Comparison of ENCODE assay signal across 8 cellular contexts in the genomic region with DNA sequence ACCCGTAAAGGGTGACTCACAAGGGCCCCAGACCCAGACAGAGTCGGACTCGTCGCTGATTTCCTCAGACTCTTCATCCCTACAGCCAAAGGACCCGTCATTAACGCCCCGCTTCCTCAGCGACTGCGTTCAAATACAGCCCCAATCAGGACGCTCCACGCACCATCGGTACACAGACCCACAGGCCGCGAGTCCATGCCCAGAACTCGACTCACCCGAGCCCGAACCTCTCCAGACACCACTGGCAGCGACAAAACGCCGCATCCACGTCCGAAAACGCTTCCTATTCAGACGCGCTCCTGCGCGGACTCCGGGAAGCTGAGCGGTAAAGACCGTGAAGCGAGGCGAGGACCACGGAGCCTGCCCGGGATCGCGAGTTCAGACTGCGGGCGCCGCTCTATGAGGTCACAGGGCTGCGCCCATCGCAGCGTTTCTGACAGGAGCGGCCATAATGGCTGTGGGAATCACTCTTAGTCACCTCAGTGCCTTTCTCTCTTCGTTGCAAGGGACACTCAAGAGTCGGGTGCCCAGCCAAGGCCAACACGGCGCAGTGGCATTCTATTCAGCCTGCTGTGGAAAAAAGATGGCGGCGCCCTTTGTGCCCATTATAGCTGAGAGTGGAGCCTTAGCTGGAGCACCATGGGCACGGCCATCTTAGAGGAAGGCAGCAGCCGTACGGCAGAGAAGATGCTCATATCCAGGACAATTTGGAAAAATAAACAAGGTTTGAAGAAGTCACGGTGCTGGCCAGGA. TPM values are rescaled to one million over a fixed set of nuclear protein-coding genes. Genes with fewer than 3 reads are reported as not detected.
DNase-seq lines count a peak whose midpoint lies in the region; ATAC-seq and TF ChIP-seq lines count a peak whose summit lies in the region.

A gene (minus strand): TSS at position 353 of the 753 bp plus-strand sequence. CDS start 2,634 bp downstream, outside the sequence.

- H3K9me3 ChIP-seq in ectodermal cell (ENCODE audit: control insufficient read depth, low read length) (no peaks in the 10 kb centered on the region), lung (ENCODE audit: control insufficient read depth in 2 of 2, insufficient read depth in 1 of 2, low read length in 1 of 2) (peaks cover 11 to 29% of the 10 kb centered on the region in 2 donors)

- peak; percentile 88 for ATAC-seq in GM19372 (IDR thresholded peaks at IDR 0.05; ENCODE audit: low read depth, unreplicated experiment)
- peak; percentile 87 for ATAC-seq in HG03521 (IDR thresholded peaks at IDR 0.05; ENCODE audit: unreplicated experiment)
- peak; percentile 95 for ATAC-seq in lung (ENCODE audit: insufficient read depth, low FRiP score)

- DNase-seq in CD1c-positive myeloid dendritic cell (ENCODE audit: extremely low spot score) (peak; percentile 91), NCI-H774 (lab: John Stamatoyannopoulos, UW) (peak; percentile 80), lung (ENCODE audit: low spot score) (peak; percentile 86)
- DNase-seq in activated CD8-positive, alpha-beta memory T cell treated with anti-CD3 and anti-CD28 coated beads for 24 hours: peak; percentile 95
- peak; percentile 45 to 73 (median 59) for DNase-seq in stimulated activated CD4-positive, alpha-beta T cell treated with anti-CD3 and anti-CD28 coated beads, TNF-alpha, amount 100 ng/mL, for 1 hour (ENCODE audit: low read depth in 3 of 3, low spot score in 1 of 3)

- H3K27ac ChIP-seq in ectodermal cell (ENCODE audit: insufficient read depth, low read depth, low read length, poor library complexity, severe bottlenecking) (peak within 1 kb of the TSS; percentile 95), lung (ENCODE audit: low read depth in 1 of 2, low read length in 1 of 2) (peak within 1 kb of the TSS; percentile 88 to 90)

- peaks cover 25% of the 10 kb centered on the region for H3K36me3 ChIP-seq in ectodermal cell (ENCODE audit: control insufficient read depth, insufficient read depth, low read length)
- H3K36me3 ChIP-seq in lung (ENCODE audit: control insufficient read depth in 2 of 2, insufficient read depth in 2 of 2, low read length in 2 of 2): peaks cover 17 to 24% of the 10 kb centered on the region in 2 donors

- peak within 1 kb of the TSS; percentile 95 for H3K4me3 ChIP-seq in ectodermal cell (ENCODE audit: insufficient read depth, low read depth, low read length)
- peak within 1 kb of the TSS; percentile 68 for H3K4me3 ChIP-seq in lung

- no peak for TF ChIP-seq CTCF in lung (IDR thresholded peaks at IDR 0.05; ENCODE audit: control extremely low read depth, extremely low read depth)

- H3K4me1 ChIP-seq in ectodermal cell (ENCODE audit: control insufficient read depth, insufficient read depth, low read length) (peaks cover 7% of the 10 kb centered on the region), lung (ENCODE audit: control insufficient read depth in 2 of 2, insufficient read depth in 2 of 2, low read length in 2 of 2) (peaks cover 2 to 6% of the 10 kb centered on the region in 2 donors)

- 0 to 1% methylated on average over 53 of the region's 53 CpGs for WGBS in ectodermal cell, 2 experiments
- WGBS in lung, 2 donors: 0 to 1% methylated on average over 53 of the region's 53 CpGs

- H3K27me3 ChIP-seq in ectodermal cell (ENCODE audit: control insufficient read depth, insufficient read depth, low read length, poor library complexity, severe bottlenecking) (no peaks in the 10 kb centered on the region), lung (ENCODE audit: control insufficient read depth, insufficient read depth) (no peaks in the 10 kb centered on the region)

RNA-seq across cellular contexts. Expression of the gene that starts here (rescaled TPM):
- 15.2 TPM for polyA plus RNA-seq in ectodermal cell (2013, experiment 1 of 4)
- polyA plus RNA-seq in ectodermal cell (2013, experiment 2 of 4): 15.2 TPM
- polyA plus RNA-seq in ectodermal cell (2013, experiment 3 of 4): 13.8 TPM
- 14.8 TPM for polyA plus RNA-seq in ectodermal cell (2013, experiment 4 of 4)
- 10 to 100 TPM in 1 of 2 donors, 1 to 10 TPM in 1; 6.7 to 15.1 TPM for total RNA-seq in lung
- 1 to 10 TPM; 3.0 to 3.6 TPM for polyA plus RNA-seq in lung

Comparison
In these comparisons a context has a peak if more than half of its experiments do, and no peak if none do; other contexts are left out.
1. Peak in every context shown above with its lines: DNase-seq, ATAC-seq, H3K4me3 ChIP-seq and H3K27ac ChIP-seq.